Comparison of ENCODE assay signal across 2 cellular contexts in genomic region chr2:150575861-150576260, GRCh38.
TF ChIP-seq lines count a peak whose summit lies in the region.

No MANE protein-coding gene starts in this region.

TF ChIP-seq in IMR-90, 13 proteins besides CTCF, POLR2A, EP300 and RAD21:
- TF ChIP-seq SMC3 (IDR thresholded peaks at IDR 0.05; ENCODE audit: low read depth, low read length) (no peak), BHLHE40 (IDR thresholded peaks at IDR 0.05; ENCODE audit: low read depth, low read length) (no peak), FOS (IDR thresholded peaks at IDR 0.05; ENCODE audit: low read depth, low read length) (no peak), CHD1 (IDR thresholded peaks at IDR 0.05; ENCODE audit: low read depth, low read length) (no peak), CEBPB (IDR thresholded peaks at IDR 0.05; ENCODE audit: low read depth, low read length) (peak; percentile 76; the same call in 1 of the 2 replicates), MAFK (IDR thresholded peaks at IDR 0.05; ENCODE audit: low read depth, low read length) (no peak), ELK1 (IDR thresholded peaks at IDR 0.05; ENCODE audit: borderline replicate concordance, low read depth, low read length) (no peak)

TF ChIP-seq in H1, 55 proteins besides CTCF, POLR2A, EP300 and RAD21:
- TF ChIP-seq ATF3 (IDR thresholded peaks at IDR 0.05; ENCODE audit: insufficient read depth, low read depth, low read length) (no peak), KDM1A (IDR thresholded peaks at IDR 0.05; ENCODE audit: borderline replicate concordance, low read length) (no peak), KDM4A (IDR thresholded peaks at IDR 0.05; ENCODE audit: low read depth, low read length, severe bottlenecking) (no peak), ATF2 (IDR thresholded peaks at IDR 0.05; ENCODE audit: low read length) (no peak), FOSL1 (IDR thresholded peaks at IDR 0.05; ENCODE audit: insufficient read depth, low read depth, low read length) (no peak), SIN3A (conservative IDR thresholded peaks at IDR 0.05 in 1 of 2, IDR thresholded peaks at IDR 0.05 in 1 of 2; ENCODE audit: low read depth in 1 of 2, low read length in 2 of 2) (no peak), TBP (IDR thresholded peaks at IDR 0.05; ENCODE audit: low read depth, low read length) (no peak), NANOG (IDR thresholded peaks at IDR 0.05; ENCODE audit: insufficient read depth, low read depth, low read length, poor library complexity, severe bottlenecking) (no peak), HDAC6 (IDR thresholded peaks at IDR 0.05; ENCODE audit: low read depth, low read length) (no peak), E2F6 (IDR thresholded peaks at IDR 0.05) (no peak), TEAD4 (IDR thresholded peaks at IDR 0.05; ENCODE audit: low read depth, low read length) (no peak), EZH2 (IDR thresholded peaks at IDR 0.05; ENCODE audit: low read depth, low read length, severe bottlenecking) (no peak), NRF1 (IDR thresholded peaks at IDR 0.05; ENCODE audit: low read depth, low read length) (no peak), RFX5 (IDR thresholded peaks at IDR 0.05; ENCODE audit: borderline replicate concordance, low read depth, low read length) (no peak), POLR2AphosphoS5 (IDR thresholded peaks at IDR 0.05; ENCODE audit: low read depth, low read length) (no peak), BCL11A (IDR thresholded peaks at IDR 0.05; ENCODE audit: low read depth in 2 of 2, low read length in 2 of 2) (no peak), SP1 (IDR thresholded peaks at IDR 0.05; ENCODE audit: low read depth, low read length) (no peak), RNF2 (IDR thresholded peaks at IDR 0.05; ENCODE audit: borderline replicate concordance, low read depth, low read length, missing control alignments, poor library complexity, severe bottlenecking) (no peak), SIX5 (IDR thresholded peaks at IDR 0.05; ENCODE audit: low read depth, low read length) (no peak)
